In the genomic region with DNA sequence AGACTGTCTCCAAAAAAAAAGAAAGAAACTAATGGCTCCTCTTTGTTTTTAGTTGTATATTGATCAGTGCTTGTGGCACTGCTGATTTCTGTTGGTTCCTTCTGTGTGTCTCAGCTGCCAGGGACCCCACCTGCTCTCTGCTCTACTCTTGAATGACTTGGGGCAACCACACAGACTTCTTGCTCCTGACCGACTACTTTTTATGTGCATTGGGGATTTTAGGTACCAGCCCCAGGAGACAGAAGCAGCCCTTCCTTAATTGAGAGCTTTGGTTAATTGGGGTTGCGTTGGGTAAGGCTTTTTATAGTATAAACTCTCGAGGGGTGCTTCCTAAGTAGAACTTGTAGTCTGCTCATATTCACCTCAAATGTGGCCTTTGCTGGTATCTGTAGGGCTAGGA, we compare ENCODE assay signal across 21 cellular contexts. TPM values are rescaled to one million over a fixed set of nuclear protein-coding genes. Genes with fewer than 3 reads are reported as not detected.
DNase-seq lines count a peak whose midpoint lies in the region; ATAC-seq and TF ChIP-seq lines count a peak whose summit lies in the region.
"Had no signal": no experiment of that assay in that cellular context is flagged by ENCODE, and none has a peak within 500 bp of the region (broad histone marks: within the 10 kb centered on the region; RNA-seq: fewer than 3 reads in every experiment).

No MANE protein-coding gene starts in this region.

- ATAC-seq in left ventricle myocardium superior = no peak
- no peak for ATAC-seq in HG03280 (IDR thresholded peaks at IDR 0.05; ENCODE audit: unreplicated experiment)
- ATAC-seq: K562; natural killer cell treated with Interleukin-12 subunit alpha and Interleukin-12 subunit beta and Interleukin-15 and Interleukin-18, amount 100 ng/mL, for 72 hours had no signal

- WGBS in adrenal gland, 4 donors = 84 to 91% (median 87%) methylated on average over 3 of the region's 3 CpGs
- 96% methylated on average over 3 of the region's 3 CpGs for WGBS in mesenchymal stem cell

- H3K18ac ChIP-seq in mesenchymal stem cell (ENCODE audit: low read depth in 1 of 2, low read length in 2 of 2) = no peak overlapping the region

- no peak for DNase-seq in right atrium auricular region (ENCODE audit: low spot score)
- DNase-seq in left ventricle myocardium superior = no peak
- DNase-seq in adrenal gland = no peak
- DNase-seq in mesenchymal stem cell = no peak
- no peak for DNase-seq in middle frontal gyrus (ENCODE audit: extremely low spot score, low spot score)
- DNase-seq in NK-92 treated with Interleukin-12 subunit alpha and Interleukin-12 subunit beta, amount 100 ng/mL, for 24 hours (lab: John Stamatoyannopoulos, UW) = no peak
- DNase-seq in NCI-H526 treated with DMSO at 0.1 percent for 48 hours (lab: John Stamatoyannopoulos, UW) = no peak
- DNase-seq: activated naive CD8-positive, alpha-beta T cell treated with anti-CD3 and anti-CD28 coated beads, Interleukin-2, amount 10 ng/mL, durations not matched to agents 7 days and 5 days; H9; head of caudate nucleus; immature natural killer cell; NCI-H2029; NCI-H510A treated with DMSO at 0.1 percent for 48 hours; SHP77 treated with DMSO at 0.1 percent for 48 hours; spleen had no signal

- H3K79me1 ChIP-seq in mesenchymal stem cell (replicated peaks; ENCODE audit: low read length, poor library complexity, severe bottlenecking) = peaks cover 7% of the 10 kb centered on the region

- TF ChIP-seq CTCF in right atrium auricular region (IDR thresholded peaks at IDR 0.05) (no peak), adrenal gland (IDR thresholded peaks at IDR 0.05) (no peak)

- no peak overlapping the region for H3K14ac ChIP-seq in mesenchymal stem cell (ENCODE audit: low read length in 2 of 2)

- no peak overlapping the region for H4K91ac ChIP-seq in mesenchymal stem cell (ENCODE audit: low read length)

- no peak overlapping the region for H3K4me3 ChIP-seq in right atrium auricular region
- H3K4me3 ChIP-seq in adrenal gland = no peak overlapping the region
- H3K4me3 ChIP-seq in mesenchymal stem cell (ENCODE audit: insufficient read depth in 1 of 2, low read depth in 1 of 2, low read length in 2 of 2) = no peak overlapping the region
- H3K4me3 ChIP-seq: cardiac muscle cell, K562, lung, spleen, tibial artery had no signal

- peaks cover 0 to 94% of the 10 kb centered on the region in 2 donors for H3K4me1 ChIP-seq in right atrium auricular region
- peaks cover 43 to 92% of the 10 kb centered on the region in 2 donors for H3K4me1 ChIP-seq in adrenal gland (replicated peaks in 1 of 2)
- peaks cover 11% of the 10 kb centered on the region for H3K4me1 ChIP-seq in mesenchymal stem cell (ENCODE audit: control insufficient read depth, insufficient read depth, low read depth, low read length)

- H2BK120ac ChIP-seq in mesenchymal stem cell (ENCODE audit: low read depth, low read length) = no peak overlapping the region

- no peak overlapping the region for H3K23ac ChIP-seq in mesenchymal stem cell (ENCODE audit: low read length in 2 of 2)

- TF ChIP-seq POLR2A in adrenal gland (IDR thresholded peaks at IDR 0.05) = no peak

- no peaks in the 10 kb centered on the region for H3K36me3 ChIP-seq in right atrium auricular region
- peaks cover 0 to 6% of the 10 kb centered on the region in 2 donors for H3K36me3 ChIP-seq in adrenal gland (replicated peaks in 1 of 2)
- peaks cover 9 to 18% of the 10 kb centered on the region in 2 experiments for H3K36me3 ChIP-seq in mesenchymal stem cell (ENCODE audit: control insufficient read depth in 1 of 2, insufficient read depth in 2 of 2, low read depth in 1 of 2, low read length in 2 of 2)

- H3K9me3 ChIP-seq in right atrium auricular region (no peaks in the 10 kb centered on the region), adrenal gland (replicated peaks in 1 of 3) (no peaks in the 10 kb centered on the region), mesenchymal stem cell (ENCODE audit: control insufficient read depth, low read length) (no peaks in the 10 kb centered on the region)
- H3K9me3 ChIP-seq: spleen, tibial artery had no signal

- H2AFZ ChIP-seq in mesenchymal stem cell (ENCODE audit: low read depth, low read length) = no peak overlapping the region

- H3K4me2 ChIP-seq in mesenchymal stem cell (ENCODE audit: low read length, poor library complexity, severe bottlenecking) = no peak overlapping the region

- intact Hi-C loops in left ventricle myocardium superior (cut with micrococcal nuclease) (no loop called here), adrenal gland (cut with DNase I) (loop anchor here in 1 of 2 donors (10.0 kb wide), 2 partner anchors 144 to 346 kb away; no protein-coding TSS in a partner anchor)

- peak overlapping the region; percentile 55 for H2AK5ac ChIP-seq in mesenchymal stem cell (ENCODE audit: low read length, severe bottlenecking)

- no peak overlapping the region for H3K4ac ChIP-seq in mesenchymal stem cell (ENCODE audit: low read depth in 1 of 2, low read length in 2 of 2)

- no peak overlapping the region for H2BK12ac ChIP-seq in mesenchymal stem cell (ENCODE audit: low read length in 2 of 2)

- no peak overlapping the region for H2BK15ac ChIP-seq in mesenchymal stem cell (ENCODE audit: low read depth, poor library complexity, severe bottlenecking)

- no peak overlapping the region for H2BK5ac ChIP-seq in mesenchymal stem cell (ENCODE audit: low read depth, low read length, poor library complexity, severe bottlenecking)

- no peak overlapping the region for H4K8ac ChIP-seq in mesenchymal stem cell (ENCODE audit: low read length)

- H3K27me3 ChIP-seq in right atrium auricular region = no peaks in the 10 kb centered on the region
- no peaks in the 10 kb centered on the region for H3K27me3 ChIP-seq in adrenal gland
- H3K27me3 ChIP-seq in mesenchymal stem cell (ENCODE audit: control insufficient read depth in 1 of 2, insufficient read depth in 1 of 2, low read length in 2 of 2) = no peaks in the 10 kb centered on the region
- H3K27me3 ChIP-seq: cardiac muscle cell, spleen, tibial artery had no signal

- H3K9ac ChIP-seq in mesenchymal stem cell (ENCODE audit: low read length) = no peak overlapping the region

- H3K27ac ChIP-seq in right atrium auricular region (peak overlapping the region; percentile 76 to 79), adrenal gland (peak overlapping the region; percentile 6 to 84 (median 57)), mesenchymal stem cell (ENCODE audit: low read length, poor library complexity, severe bottlenecking) (peak overlapping the region; percentile 62)
- H3K27ac ChIP-seq: tibial artery had no signal

RNA-seq across cellular contexts. Expression of a gene that starts 6.9 kb away (rescaled TPM):
- total RNA-seq in right atrium auricular region (10 to 100 TPM; 15.0 to 18.8 TPM), left ventricle myocardium superior (15.9 TPM), adrenal gland (10 to 100 TPM; 18.4 to 32.8 (median 23.8) TPM)
- 10 to 100 TPM in 1 of 3 donors, 1 to 10 TPM in 2; 7.2 to 16.8 (median 7.3) TPM for polyA plus RNA-seq in adrenal gland
- polyA plus RNA-seq in mesenchymal stem cell (2013, experiment 1 of 2) = 11.0 TPM
- 10.8 TPM for polyA plus RNA-seq in mesenchymal stem cell (2013, experiment 2 of 2)
